Comparison of ENCODE assay signal across 8 cellular contexts in the genomic region with DNA sequence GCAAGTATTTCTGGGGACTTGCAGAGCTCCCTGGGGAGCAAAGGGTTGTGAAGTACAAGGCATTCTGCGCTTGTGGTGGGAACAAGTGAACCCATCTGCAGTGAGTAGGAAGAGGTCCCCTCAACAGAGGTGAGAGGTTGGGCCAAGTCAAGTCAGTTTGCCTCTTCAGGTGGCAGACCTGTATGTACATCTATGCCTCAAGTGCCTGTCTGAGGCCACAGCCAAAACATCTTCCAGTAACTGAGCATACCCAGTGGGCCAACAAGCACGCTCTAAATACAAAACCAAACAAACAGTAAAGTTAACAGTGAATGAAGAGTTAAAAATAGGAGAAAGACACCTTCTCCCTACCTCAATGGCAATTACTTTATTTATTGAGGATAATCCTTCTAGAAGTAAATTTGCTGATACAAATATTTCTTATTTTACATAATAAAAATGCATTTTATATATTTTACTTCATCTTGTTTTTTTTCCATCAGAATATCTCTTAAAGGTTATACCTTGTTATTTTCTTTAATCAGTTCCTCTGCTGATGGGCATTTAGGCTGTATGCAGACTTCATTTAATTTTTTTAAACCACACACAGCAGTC. TPM values are rescaled to one million over a fixed set of nuclear protein-coding genes. Genes with fewer than 3 reads are reported as not detected.
DNase-seq lines count a peak whose midpoint lies in the region; ATAC-seq and TF ChIP-seq lines count a peak whose summit lies in the region.

No MANE protein-coding gene starts in this region.

- DNase-seq in choroid plexus epithelial cell (ENCODE audit: low read depth) = no peak
- DNase-seq in ureter (ENCODE audit: low spot score) = no peak
- no peak for DNase-seq in GM03348 (ENCODE audit: low spot score)
- DNase-seq in NCI-H146 treated with DMSO at 0.1 percent for 48 hours (lab: John Stamatoyannopoulos, UW; ENCODE audit: unreplicated experiment) = no peak

- no peaks in the 10 kb centered on the region for H3K36me3 ChIP-seq in rectal smooth muscle tissue (ENCODE audit: control insufficient read depth, insufficient read depth, low read length)

- H3K27me3 ChIP-seq in rectal smooth muscle tissue (ENCODE audit: control insufficient read depth, insufficient read depth, low read length) = no peaks in the 10 kb centered on the region

- peak overlapping the region; percentile 89 for H3K27ac ChIP-seq in rectal smooth muscle tissue (ENCODE audit: low read depth, low read length)

- no peak for TF ChIP-seq CTCF in choroid plexus epithelial cell (conservative IDR thresholded peaks at IDR 0.05; ENCODE audit: low read depth, low read length)

- peak overlapping the region; percentile 21 for H3K4me3 ChIP-seq in choroid plexus epithelial cell (ENCODE audit: low read depth, low read length)
- peak overlapping the region; percentile 3 for H3K4me3 ChIP-seq in rectal smooth muscle tissue (ENCODE audit: low read length)

- no peak overlapping the region for H3K9ac ChIP-seq in rectal smooth muscle tissue (ENCODE audit: low read length)

- H3K4me1 ChIP-seq in rectal smooth muscle tissue (ENCODE audit: control insufficient read depth, insufficient read depth, low read length) = peaks cover 29% of the 10 kb centered on the region

- peak; percentile 0 for ATAC-seq in GM19025 (IDR thresholded peaks at IDR 0.05; ENCODE audit: low read depth, unreplicated experiment)
- peak; percentile 15 for ATAC-seq in HG03175 (IDR thresholded peaks at IDR 0.05; ENCODE audit: unreplicated experiment)
- no peak for ATAC-seq in HG03159 (IDR thresholded peaks at IDR 0.05; ENCODE audit: unreplicated experiment)

RNA-seq across cellular contexts. Expression of a gene that starts 2.5 kb away (rescaled TPM):
- 30.1 TPM for total RNA-seq in ureter
